ENCODE assay signal across 8 cellular contexts in genomic region chr1:7667625-7668218, GRCh38.
DNase-seq lines count a peak whose midpoint lies in the region; ATAC-seq and TF ChIP-seq lines count a peak whose summit lies in the region.

No MANE protein-coding gene starts in this region.

- H3K4me3 Mint-ChIP-seq in activated CD8-positive, alpha-beta T cell treated with anti-CD3 and anti-CD28 coated beads, Interleukin-2, amount 10 ng/mL, durations not matched to agents 7 days and 5 days, result no peak overlapping the region

- no peak overlapping the region for H3K27ac ChIP-seq in HEK293 (ENCODE audit: extremely low read depth, low read depth, low read length)

- no peaks in the 10 kb centered on the region for H3K9me3 ChIP-seq in HEK293 (ENCODE audit: control insufficient read depth, insufficient read depth, low read depth, low read length)

- no peaks in the 10 kb centered on the region for H3K4me1 ChIP-seq in HEK293 (ENCODE audit: control insufficient read depth, insufficient read depth, low read length)

- H3K36me3 ChIP-seq in HEK293 (ENCODE audit: control insufficient read depth in 2 of 2, insufficient read depth in 1 of 2, low read length in 2 of 2), result no peaks in the 10 kb centered on the region

- no peaks in the 10 kb centered on the region for H3K27me3 Mint-ChIP-seq in activated CD8-positive, alpha-beta T cell treated with anti-CD3 and anti-CD28 coated beads, Interleukin-2, amount 10 ng/mL, durations not matched to agents 7 days and 5 days (ENCODE audit: low read depth)

- H3K4me3 ChIP-seq in HEK293 (ENCODE audit: low read depth, low read length), result no peak overlapping the region

- CTCF ChIA-PET in HEK293 (lab: Yijun Ruan, JAX), result interaction anchor here (0.5 to 13.4 kb wide), 48 partner anchors 12 to 1759 kb away, joined by 3 to 519 read pairs (median 4); partner anchors contain the start of gene VAMP3
- CTCF ChIA-PET in activated CD8-positive, alpha-beta T cell treated with anti-CD3 and anti-CD28 coated beads, Interleukin-2, amount 10 ng/mL, durations not matched to agents 7 days and 5 days (lab: Charles Lee), result interaction anchor here (0.6 to 21.7 kb wide), 25 partner anchors 10 to 628 kb away, joined by 3 to 515 read pairs (median 3); no protein-coding TSS in a partner anchor

- no peaks in the 10 kb centered on the region for H3K9me3 Mint-ChIP-seq in activated CD8-positive, alpha-beta T cell treated with anti-CD3 and anti-CD28 coated beads, Interleukin-2, amount 10 ng/mL, durations not matched to agents 7 days and 5 days (ENCODE audit: insufficient read depth)

- POLR2A ChIA-PET in HEK293 (lab: Yijun Ruan, JAX), result interaction anchor here (0.7 to 2.5 kb wide), 2 partner anchors 84 to 1533 kb away, joined by 3 to 8 read pairs; no protein-coding TSS in a partner anchor
- POLR2A ChIA-PET in activated CD8-positive, alpha-beta T cell treated with anti-CD3 and anti-CD28 coated beads, Interleukin-2, amount 10 ng/mL, durations not matched to agents 7 days and 5 days (lab: Charles Lee), result interaction anchor here (0.8 kb wide), 1 partner anchor 86 kb away, joined by 3 read pairs; no protein-coding TSS in a partner anchor

- H3K36me3 Mint-ChIP-seq in activated CD8-positive, alpha-beta T cell treated with anti-CD3 and anti-CD28 coated beads, Interleukin-2, amount 10 ng/mL, durations not matched to agents 7 days and 5 days (ENCODE audit: low read depth), result no peaks in the 10 kb centered on the region

- TF ChIP-seq CTCF in HEK293 (tag by site-specific recombination; IDR thresholded peaks at IDR 0.05), result peak; percentile 98

- DNase-seq in COLO829 (ENCODE audit: low spot score) (peak; percentile 64), NCI-H526 treated with DMSO at 0.1 percent for 48 hours (lab: John Stamatoyannopoulos, UW) (peak; percentile 19), medulla oblongata (ENCODE audit: extremely low spot score) (peak; percentile 96)
- DNase-seq in activated CD8-positive, alpha-beta T cell treated with anti-CD3 and anti-CD28 coated beads, Interleukin-2, amount 10 ng/mL, durations not matched to agents 7 days and 5 days, result peak; percentile 84
- peak; percentile 73 for DNase-seq in effector CD4-positive, alpha-beta T cell
- peak; percentile 54 for DNase-seq in stimulated activated CD8-positive, alpha-beta memory T cell treated with anti-CD3 and anti-CD28 coated beads, Interleukin-12 subunit alpha, Interleukin-12 subunit beta, amount 100 ng/mL, for 24 hours (ENCODE audit: extremely low read depth)

- H3K27ac Mint-ChIP-seq in activated CD8-positive, alpha-beta T cell treated with anti-CD3 and anti-CD28 coated beads, Interleukin-2, amount 10 ng/mL, durations not matched to agents 7 days and 5 days, result no peak overlapping the region

- peaks cover 3% of the 10 kb centered on the region for H3K4me1 Mint-ChIP-seq in activated CD8-positive, alpha-beta T cell treated with anti-CD3 and anti-CD28 coated beads, Interleukin-2, amount 10 ng/mL, durations not matched to agents 7 days and 5 days (ENCODE audit: low read depth)

- ATAC-seq in activated CD8-positive, alpha-beta T cell treated with anti-CD3 and anti-CD28 coated beads, Interleukin-2, amount 10 ng/mL, durations not matched to agents 7 days and 5 days, result peak; percentile 81
- ATAC-seq in HG02610 (IDR thresholded peaks at IDR 0.05; ENCODE audit: unreplicated experiment), result no peak

TF ChIP-seq in HEK293, 187 proteins besides CTCF, POLR2A, EP300 and RAD21:
- TF ChIP-seq ZSCAN30 (tag by site-specific recombination; IDR thresholded peaks at IDR 0.05) (peak; percentile 84), ZNF394 (tag by site-specific recombination; IDR thresholded peaks at IDR 0.05; ENCODE audit: borderline replicate concordance) (peak; percentile 34; the same call in 1 of the 2 replicates), ZNF610 (tag by site-specific recombination; IDR thresholded peaks at IDR 0.05; ENCODE audit: borderline replicate concordance) (peak; percentile 94), ZNF785 (tag by site-specific recombination; IDR thresholded peaks at IDR 0.05) (no peak), ZNF449 (tag by site-specific recombination; IDR thresholded peaks at IDR 0.05) (peak; percentile 88), ZFHX2 (tag by site-specific recombination; conservative IDR thresholded peaks at IDR 0.05) (no peak), ZNF2 (tag by site-specific recombination; IDR thresholded peaks at IDR 0.05) (0 out of 2 replicates have a peak, but pooled peaks have one; percentile 19), MYNN (tag by site-specific recombination; IDR thresholded peaks at IDR 0.05; ENCODE audit: borderline replicate concordance) (no peak), ZNF76 (tag by site-specific recombination; IDR thresholded peaks at IDR 0.05; ENCODE audit: borderline replicate concordance, low read depth) (peak; percentile 53; the same call in 1 of the 2 replicates), ZNF585B (tag by site-specific recombination; IDR thresholded peaks at IDR 0.05) (no peak), ZNF132 (tag by site-specific recombination; IDR thresholded peaks at IDR 0.05; ENCODE audit: borderline replicate concordance) (no peak), HIC1 (tag by site-specific recombination; IDR thresholded peaks at IDR 0.05) (peak; percentile 29; the same call in 1 of the 2 replicates), ZNF654 (tag by site-specific recombination; IDR thresholded peaks at IDR 0.05; ENCODE audit: low read depth) (peak; percentile 77), KLF16 (tag by site-specific recombination; IDR thresholded peaks at IDR 0.05) (no peak), ZNF366 (tag by site-specific recombination; conservative IDR thresholded peaks at IDR 0.05) (0 out of 2 replicates have a peak, but pooled peaks have one; percentile 43), YY2 (tag by site-specific recombination; IDR thresholded peaks at IDR 0.05) (0 out of 2 replicates have a peak, but pooled peaks have one; percentile 41), ZNF138 (tag by site-specific recombination; IDR thresholded peaks at IDR 0.05; ENCODE audit: borderline replicate concordance) (no peak), ZNF530 (tag by site-specific recombination; IDR thresholded peaks at IDR 0.05; ENCODE audit: low read depth) (no peak)
TF ChIP-seq in HEK293: peak in this region for 10.

Comparison
In these comparisons a context has a peak if more than half of its experiments do, and no peak if none do; other contexts are left out.
1. DNase-seq: peak in every context shown above with its lines; median percentile 96 in medulla oblongata; 84 in activated CD8-positive, alpha-beta T cell treated with anti-CD3 and anti-CD28 coated beads, Interleukin-2, amount 10 ng/mL, durations not matched to agents 7 days and 5 days; 73 in effector CD4-positive, alpha-beta T cell; 64 in COLO829; 54 in stimulated activated CD8-positive, alpha-beta memory T cell treated with anti-CD3 and anti-CD28 coated beads, Interleukin-12 subunit alpha, Interleukin-12 subunit beta, amount 100 ng/mL, for 24 hours; 19 in NCI-H526 treated with DMSO at 0.1 percent for 48 hours.